In the genomic region with DNA sequence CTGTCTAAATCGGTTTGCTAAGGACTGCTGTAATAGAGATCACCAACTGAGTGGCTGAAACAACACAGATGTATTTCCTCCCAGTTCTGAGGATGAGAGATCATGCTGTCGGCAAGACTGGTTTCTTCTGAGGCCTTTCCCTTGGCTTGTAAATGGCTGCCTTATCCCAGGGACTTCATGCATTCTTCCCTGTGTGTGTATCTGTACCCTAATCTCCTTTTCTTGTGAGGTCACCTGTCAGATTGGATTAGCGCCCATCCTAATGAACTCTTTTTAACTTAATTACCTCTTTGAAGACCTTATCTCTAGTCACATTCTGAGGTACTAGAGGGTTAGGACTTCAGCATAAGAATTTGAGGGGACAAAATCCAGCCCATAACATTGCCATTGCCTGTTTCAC, we compare ENCODE assay signal across 28 cellular contexts. TPM values are rescaled to one million over a fixed set of nuclear protein-coding genes. Genes with fewer than 3 reads are reported as not detected.
"Had no signal": no experiment of that assay in that cellular context is flagged by ENCODE, and none has a peak within 500 bp of the region (broad histone marks: within the 10 kb centered on the region; RNA-seq: fewer than 3 reads in every experiment).

No MANE protein-coding gene starts in this region.

- H3K27ac Mint-ChIP-seq: activated CD8-positive, alpha-beta T cell treated with anti-CD3 and anti-CD28 coated beads, Interleukin-2, amount 10 ng/mL, durations not matched to agents 7 days and 5 days; activated naive CD4-positive, alpha-beta T cell treated with anti-CD3 and anti-CD28 coated beads, Interleukin-2, amount 50 U/mL, for 72 hours; activated naive CD8-positive, alpha-beta T cell treated with anti-CD3 and anti-CD28 coated beads, Interleukin-2, amount 50 U/mL, for 24 hours; T-helper 17 cell had no signal

- H3K9ac ChIP-seq: KMS-11 had no signal

- H3K27me3 ChIP-seq: ascending aorta, body of pancreas, SJSA1 had no signal

- H3K36me3 ChIP-seq: ascending aorta, SJSA1 had no signal

- H3K4me2 ChIP-seq: KMS-11 had no signal

- H3K4me3 Mint-ChIP-seq: activated CD8-positive, alpha-beta T cell treated with anti-CD3 and anti-CD28 coated beads, Interleukin-2, amount 10 ng/mL, durations not matched to agents 7 days and 5 days; activated naive CD8-positive, alpha-beta T cell treated with anti-CD3 and anti-CD28 coated beads, Interleukin-2, amount 50 U/mL, for 24 hours; activated T-cell treated with anti-CD3 and anti-CD28 coated beads, Interleukin-2, amount 50 U/mL, for 4 hours; T-helper 17 cell had no signal

- H3K4me1 Mint-ChIP-seq: activated naive CD8-positive, alpha-beta T cell treated with anti-CD3 and anti-CD28 coated beads, Interleukin-2, amount 50 U/mL, for 24 hours had no signal

- H3K9me3 ChIP-seq: ascending aorta, body of pancreas, SJSA1 had no signal

- H3K4me3 ChIP-seq: ascending aorta, body of pancreas, SJSA1 had no signal

- FAIRE-seq: bronchial epithelial cell, RCC 7860 had no signal

- H3K9me3 Mint-ChIP-seq: activated naive CD4-positive, alpha-beta T cell treated with anti-CD3 and anti-CD28 coated beads, Interleukin-2, amount 50 U/mL, for 72 hours; activated naive CD8-positive, alpha-beta T cell treated with anti-CD3 and anti-CD28 coated beads, Interleukin-2, amount 50 U/mL, for 24 hours; activated T-cell treated with anti-CD3 and anti-CD28 coated beads, Interleukin-2, amount 50 U/mL, for 4 hours had no signal

- ATAC-seq: activated CD4-positive, CD25-positive, alpha-beta regulatory T cell treated with anti-CD3 and anti-CD28 coated beads, Interleukin-2, amount 50 U/mL, for 24 hours; activated CD8-positive, alpha-beta T cell treated with anti-CD3 and anti-CD28 coated beads, Interleukin-2, amount 10 ng/mL, durations not matched to agents 7 days and 5 days; activated naive CD4-positive, alpha-beta T cell treated with anti-CD3 and anti-CD28 coated beads, Interleukin-2, amount 50 U/mL, for 72 hours; activated naive CD8-positive, alpha-beta T cell treated with anti-CD3 and anti-CD28 coated beads, Interleukin-2, amount 50 U/mL, for 24 hours; activated T-cell treated with anti-CD3 and anti-CD28 coated beads, Interleukin-2, amount 50 U/mL, for 4 hours; body of pancreas; PC-3; T-helper 17 cell had no signal

- H3K27ac ChIP-seq: ascending aorta, body of pancreas, KMS-11, SJSA1 had no signal

- H3K36me3 Mint-ChIP-seq: activated naive CD4-positive, alpha-beta T cell treated with anti-CD3 and anti-CD28 coated beads, Interleukin-2, amount 50 U/mL, for 72 hours had no signal

- H3K4me1 ChIP-seq: ascending aorta, body of pancreas, SJSA1 had no signal

- H3K27me3 Mint-ChIP-seq: activated naive CD8-positive, alpha-beta T cell treated with anti-CD3 and anti-CD28 coated beads, Interleukin-2, amount 50 U/mL, for 24 hours had no signal

- DNase-seq: activated CD4-positive, alpha-beta T cell treated with anti-CD3 and anti-CD28 coated beads for 48 hours; activated CD4-positive, alpha-beta T cell treated with anti-CD3 and anti-CD28 coated beads, Interleukin-2, amount 50 U/mL, for 4 hours; activated CD8-positive, alpha-beta T cell treated with anti-CD3 and anti-CD28 coated beads, Interleukin-2, amount 10 ng/mL, durations not matched to agents 7 days and 5 days; activated effector memory CD4-positive, alpha-beta T cell treated with anti-CD3 and anti-CD28 coated beads, Interleukin-2, amount 50 U/mL, for 16 hours; activated naive CD4-positive, alpha-beta T cell treated with Interleukin-2 at 50 U/mL for 16 hours; activated naive CD8-positive, alpha-beta T cell treated with anti-CD3 and anti-CD28 coated beads, Interleukin-2, amount 50 U/mL, for 24 hours; activated T-cell treated with anti-CD3 and anti-CD28 coated beads, Interleukin-2, amount 50 U/mL, for 4 hours; amniotic stem cell; body of pancreas; cerebellar nuclear complex; NCI-H1092; NCI-H1930; NCI-H2171; NCI-H345; NCI-H510A; NCI-H526 treated with DMSO at 0.1 percent for 48 hours; PC-3; SHP77; T-helper 17 cell; T-helper 9 cell had no signal

RNA-seq across cellular contexts. Expression of gene TMEM150C, which starts 59.4 kb away (rescaled TPM):
- total RNA-seq: activated CD8-positive, alpha-beta T cell treated with anti-CD3 and anti-CD28 coated beads, Interleukin-2, amount 10 ng/mL, durations not matched to agents 7 days and 5 days; activated naive CD4-positive, alpha-beta T cell treated with anti-CD3 and anti-CD28 coated beads, Interleukin-2, amount 50 U/mL, for 72 hours; MCF 10A; SJSA1 had no signal
